ENCODE assay signal across 20 cellular contexts in genomic region chr7:143359769-143360168, GRCh38. TPM values are rescaled to one million over a fixed set of nuclear protein-coding genes. Genes with fewer than 3 reads are reported as not detected.
"Had no signal": no experiment of that assay in that cellular context is flagged by ENCODE, and none has a peak within 500 bp of the region (broad histone marks: within the 10 kb centered on the region; RNA-seq: fewer than 3 reads in every experiment).

No MANE protein-coding gene starts in this region.

- ATAC-seq: activated CD4-positive, alpha-beta T cell treated with anti-CD3 and anti-CD28 coated beads for 36 hours; activated CD8-positive, alpha-beta memory T cell treated with anti-CD3 and anti-CD28 coated beads, Interleukin-2, amount 10 ng/mL, durations not matched to agents 7 days and 5 days; pancreas had no signal

- H3K9me3 Mint-ChIP-seq: activated CD4-positive, alpha-beta memory T cell treated with anti-CD3 and anti-CD28 coated beads for 36 hours; activated naive CD4-positive, alpha-beta T cell treated with anti-CD3 and anti-CD28 coated beads, Interleukin-2, amount 10 ng/mL, durations not matched to agents 7 days and 5 days; T-helper 1 cell treated with Interleukin-12 subunit alpha and Interleukin-12 subunit beta and Interleukin-4 antibody, amounts not matched to agents 30 μg/mL and 1 μg/mL, for 36 hours had no signal

- H3K36me3 ChIP-seq: cardiac muscle cell, esophagus squamous epithelium, pancreas, stomach, thoracic aorta had no signal

- H3K9me3 ChIP-seq: esophagus squamous epithelium, pancreas, stomach, thoracic aorta had no signal

- H3K36me3 Mint-ChIP-seq: activated CD4-positive, alpha-beta memory T cell treated with anti-CD3 and anti-CD28 coated beads for 36 hours; activated CD8-positive, alpha-beta memory T cell treated with anti-CD3 and anti-CD28 coated beads, Interleukin-2, amount 10 ng/mL, durations not matched to agents 7 days and 5 days; activated naive CD4-positive, alpha-beta T cell treated with anti-CD3 and anti-CD28 coated beads, Interleukin-2, amount 10 ng/mL, durations not matched to agents 7 days and 5 days had no signal

- H3K4me3 Mint-ChIP-seq: activated CD8-positive, alpha-beta memory T cell treated with anti-CD3 and anti-CD28 coated beads, Interleukin-2, amount 10 ng/mL, durations not matched to agents 7 days and 5 days had no signal

- H3K27ac ChIP-seq: cardiac muscle cell, esophagus squamous epithelium, pancreas, stomach, thoracic aorta had no signal

- H3K4me3 ChIP-seq: cardiac muscle cell, esophagus squamous epithelium, pancreas, stomach, thoracic aorta had no signal

- FAIRE-seq: astrocyte, endothelial cell of umbilical vein, pancreas had no signal

- DNase-seq: activated CD4-positive, alpha-beta memory T cell treated with anti-CD3 and anti-CD28 coated beads for 36 hours; activated CD4-positive, alpha-beta T cell treated with anti-CD3 and anti-CD28 coated beads for 36 hours; activated CD8-positive, alpha-beta memory T cell treated with anti-CD3 and anti-CD28 coated beads, Interleukin-2, amount 10 ng/mL, durations not matched to agents 7 days and 5 days; activated naive CD4-positive, alpha-beta T cell treated with anti-CD3 and anti-CD28 coated beads, Interleukin-2, amount 10 ng/mL, durations not matched to agents 7 days and 5 days; activated T-cell treated with anti-CD3 and anti-CD28 coated beads, Interleukin-2, amount 50 U/mL, for 1 hour; cortex of kidney; effector CD8-positive, alpha-beta T cell; esophagus squamous epithelium; kidney glomerular epithelial cell; midbrain; pancreas; stimulated activated CD4-positive, alpha-beta T cell treated with anti-CD3 and anti-CD28 coated beads, Interleukin-2, amount 100 ng/mL, for 24 hours; stomach had no signal

- H3K27ac Mint-ChIP-seq: activated CD4-positive, alpha-beta memory T cell treated with anti-CD3 and anti-CD28 coated beads for 36 hours; activated CD4-positive, alpha-beta T cell treated with anti-CD3 and anti-CD28 coated beads for 36 hours; activated CD8-positive, alpha-beta memory T cell treated with anti-CD3 and anti-CD28 coated beads, Interleukin-2, amount 10 ng/mL, durations not matched to agents 7 days and 5 days; activated naive CD4-positive, alpha-beta T cell treated with anti-CD3 and anti-CD28 coated beads, Interleukin-2, amount 10 ng/mL, durations not matched to agents 7 days and 5 days had no signal

- H3K4me1 ChIP-seq: pancreas had no signal

RNA-seq across cellular contexts. Expression of gene CLCN1, which starts 43.9 kb away (rescaled TPM):
- total RNA-seq: astrocyte, cardiac muscle cell, endothelial cell of umbilical vein, lower leg skin, stomach had no signal
- polyA plus RNA-seq: cardiac muscle cell, endothelial cell of umbilical vein had no signal

RNA-seq across cellular contexts. Expression of gene EPHA1, which starts 48.9 kb away (rescaled TPM):
- total RNA-seq: endothelial cell of umbilical vein, fibroblast of villous mesenchyme had no signal
